ENCODE assay signal across 24 cellular contexts in genomic region chr4:24808955-24809354, GRCh38. TPM values are rescaled to one million over a fixed set of nuclear protein-coding genes. Genes with fewer than 3 reads are reported as not detected.
DNase-seq lines count a peak whose midpoint lies in the region; ATAC-seq and TF ChIP-seq lines count a peak whose summit lies in the region.
"Had no signal": no experiment of that assay in that cellular context is flagged by ENCODE, and none has a peak within 500 bp of the region (broad histone marks: within the 10 kb centered on the region; RNA-seq: fewer than 3 reads in every experiment).

No MANE protein-coding gene starts in this region.

- ATAC-seq in IMR-90 (ENCODE audit: low read depth) (no peak), gastroesophageal sphincter (no peak), HG03521 (IDR thresholded peaks at IDR 0.05; ENCODE audit: unreplicated experiment) (no peak)

- no peak for TF ChIP-seq CTCF in IMR-90 (conservative IDR thresholded peaks at IDR 0.05; ENCODE audit: low read depth, low read length)
- no peak for TF ChIP-seq CTCF in gastroesophageal sphincter (IDR thresholded peaks at IDR 0.05)
- TF ChIP-seq CTCF in tibial artery (IDR thresholded peaks at IDR 0.05) = no peak

- no peak overlapping the region for H3K4me3 ChIP-seq in IMR-90 (ENCODE audit: insufficient read depth, low read depth, low read length)
- H3K4me3 ChIP-seq in gastroesophageal sphincter = no peak overlapping the region
- no peak overlapping the region for H3K4me3 ChIP-seq in muscle layer of duodenum (ENCODE audit: low read depth in 1 of 2, low read length in 2 of 2)
- no peak overlapping the region for H3K4me3 ChIP-seq in tibial artery
- H3K4me3 ChIP-seq: A549; BLaER1 treated with 17β-estradiol and CSF1 and Interleukin-3, amounts not matched to agents 10 nM and 100 nM; GM12878; HAP-1 had no signal

- DNase-seq in IMR-90 (no peak), tibial artery (no peak), OCI-M1 (lab: John Stamatoyannopoulos, UW) (no peak), NCI-H526 treated with DMSO at 0.1 percent for 48 hours (lab: John Stamatoyannopoulos, UW) (no peak)
- DNase-seq in stimulated activated naive CD4-positive, alpha-beta T cell (lab: John Stamatoyannopoulos, UW) = no peak
- DNase-seq: 8988T; AML-193; BE2C; CD4-positive, alpha-beta T cell; CD8-positive, alpha-beta memory T cell; DMS 273 treated with DMSO at 0.1 percent for 48 hours; DMS79; EL; GDM1; GOT3; HFFc6 had no signal

- no peak overlapping the region for H2AK5ac ChIP-seq in IMR-90 (ENCODE audit: low read depth, low read length)

- H3K79me1 ChIP-seq in IMR-90 (ENCODE audit: low read depth in 1 of 2, low read length in 2 of 2) = peaks cover 0 to 5% of the 10 kb centered on the region in 2 experiments; a peak in 1 of 4 replicates

- no peaks in the 10 kb centered on the region for H3K27me3 ChIP-seq in IMR-90 (ENCODE audit: control insufficient read depth, insufficient read depth, low read length)
- no peaks in the 10 kb centered on the region for H3K27me3 ChIP-seq in gastroesophageal sphincter
- H3K27me3 ChIP-seq in muscle layer of duodenum (ENCODE audit: low read depth, low read length) = no peaks in the 10 kb centered on the region
- H3K27me3 ChIP-seq in tibial artery = no peaks in the 10 kb centered on the region
- H3K27me3 ChIP-seq: BE2C; BLaER1 treated with 17β-estradiol and CSF1 and Interleukin-3, amounts not matched to agents 10 nM and 100 nM had no signal

- H3K9me3 ChIP-seq in IMR-90 (ENCODE audit: control insufficient read depth, insufficient read depth, low read length) (peaks cover 5% of the 10 kb centered on the region), gastroesophageal sphincter (no peaks in the 10 kb centered on the region), muscle layer of duodenum (ENCODE audit: control insufficient read depth in 1 of 2, low read length in 2 of 2) (peaks cover 0 to 3% of the 10 kb centered on the region in 2 donors), tibial artery (no peaks in the 10 kb centered on the region)
- H3K9me3 ChIP-seq: A549, BE2C, HAP-1 had no signal

- H3K23ac ChIP-seq in IMR-90 (ENCODE audit: low read depth, low read length) = no peak overlapping the region

- POLR2A ChIA-PET in IMR-90 (lab: Charles Lee; ENCODE audit: unreplicated experiment) = no interaction called here

- no TSS peak for BruUV-seq in IMR-90 (replicated peaks; lab: Mats Ljungman, UMichigan)

- H2AK9ac ChIP-seq in IMR-90 (replicated peaks; ENCODE audit: low read depth, low read length, poor library complexity) = no peak overlapping the region

- no peak overlapping the region for H3K14ac ChIP-seq in IMR-90 (replicated peaks; ENCODE audit: low read depth, low read length)

- H3K36me3 ChIP-seq in IMR-90 (ENCODE audit: control insufficient read depth, insufficient read depth, low read length) (peaks cover 3% of the 10 kb centered on the region; the same call in 1 of the 2 replicates), gastroesophageal sphincter (peaks cover 0 to 31% of the 10 kb centered on the region in 2 donors), muscle layer of duodenum (ENCODE audit: control insufficient read depth in 1 of 2, insufficient read depth in 2 of 2, low read length in 2 of 2) (peaks cover 0 to 8% of the 10 kb centered on the region in 2 donors), tibial artery (peaks cover 6 to 26% (median 23%) of the 10 kb centered on the region in 3 donors)
- H3K36me3 ChIP-seq: BE2C, HAP-1 had no signal

- TF ChIP-seq RAD21 in IMR-90 (IDR thresholded peaks at IDR 0.05; ENCODE audit: low read length) = no peak

- in situ Hi-C loops in IMR-90 (cut with MboI; ENCODE audit: low sequenced_read_pairs) = no loop called here

- no peak overlapping the region for H2AFZ ChIP-seq in IMR-90 (replicated peaks; ENCODE audit: low read length, poor library complexity)

- H3K9me1 ChIP-seq in IMR-90 (ENCODE audit: insufficient read depth, low read length) = peaks cover 8% of the 10 kb centered on the region

- H4K8ac ChIP-seq in IMR-90 (ENCODE audit: low read depth in 2 of 2, low read length in 2 of 2) = no peak overlapping the region

- H3K4me1 ChIP-seq in IMR-90 (ENCODE audit: control insufficient read depth, insufficient read depth, low read length) (peaks cover 10% of the 10 kb centered on the region), gastroesophageal sphincter (peaks cover 0 to 72% (median 0%) of the 10 kb centered on the region in 3 donors), muscle layer of duodenum (ENCODE audit: control insufficient read depth in 1 of 2, insufficient read depth in 2 of 2, low read length in 2 of 2) (peaks cover 0 to 12% of the 10 kb centered on the region in 2 donors), tibial artery (peaks cover 0 to 37% (median 0%) of the 10 kb centered on the region in 4 donors)
- H3K4me1 ChIP-seq: A549, BE2C, HAP-1 had no signal

- H4K20me1 ChIP-seq in IMR-90 (ENCODE audit: insufficient read depth, low read length) = 0 out of 2 replicates have a peak, but pooled peaks cover 3% of the 10 kb centered on the region
- H4K20me1 ChIP-seq: BLaER1 treated with 17β-estradiol and CSF1 and Interleukin-3, amounts not matched to agents 10 nM and 100 nM had no signal

- H4K5ac ChIP-seq in IMR-90 (ENCODE audit: low read depth, low read length) = no peak overlapping the region

- H4K91ac ChIP-seq in IMR-90 (ENCODE audit: insufficient read depth, low read depth, low read length) = no peak overlapping the region

- H3K4me2 ChIP-seq in IMR-90 (ENCODE audit: low read depth, low read length) = no peak overlapping the region
- H3K4me2 ChIP-seq: A549; BLaER1 treated with 17β-estradiol and CSF1 and Interleukin-3, amounts not matched to agents 10 nM and 100 nM had no signal

- intact Hi-C loops in IMR-90 (cut with micrococcal nuclease) (no loop called here), tibial artery (cut with DNase I; ENCODE audit: low total_unique reads) (loop anchor here (5.0 kb wide), 1 partner anchor 103 kb away; the partner anchor contains the start of gene CCDC149)

- no peak overlapping the region for H3K27ac ChIP-seq in IMR-90 (ENCODE audit: insufficient read depth, low read length)
- H3K27ac ChIP-seq in gastroesophageal sphincter = peak overlapping the region; percentile 77 to 85 (median 84)
- H3K27ac ChIP-seq in muscle layer of duodenum (ENCODE audit: low read length) = peak overlapping the region; percentile 29
- peak overlapping the region; percentile 17 to 62 for H3K27ac ChIP-seq in tibial artery
- H3K27ac ChIP-seq: A549; BLaER1 treated with 17β-estradiol and CSF1 and Interleukin-3, amounts not matched to agents 10 nM and 100 nM had no signal

- no peak overlapping the region for H2BK15ac ChIP-seq in IMR-90 (ENCODE audit: low read depth, low read length)

- no peak for TF ChIP-seq EP300 in gastroesophageal sphincter (IDR thresholded peaks at IDR 0.05)

- H3K9ac ChIP-seq in IMR-90 (ENCODE audit: low read depth, low read length) = no peak overlapping the region
- H3K9ac ChIP-seq: BLaER1 treated with 17β-estradiol and CSF1 and Interleukin-3, amounts not matched to agents 10 nM and 100 nM had no signal

- dilution Hi-C loops in IMR-90 (cut with HindIII; ENCODE audit: low sequenced_read_pairs, unreplicated experiment) = no loop called here

- CTCF ChIA-PET in IMR-90 (lab: Yijun Ruan, JAX) = interaction anchor here (0.6 kb wide), 1 partner anchor 16 kb away, joined by 3 read pairs; no protein-coding TSS in a partner anchor

- 100% methylated on average over 1 of the region's 6 CpGs; no CpG with 5 or more reads in 1 of the 2 experiments for WGBS in IMR-90 (ENCODE audit: extremely low coverage in 2 of 2, insufficient read length in 1 of 2), 2 experiments
- WGBS in gastroesophageal sphincter (ENCODE audit: low coverage in 1 of 2), 2 donors = 94% methylated on average over 4 of the region's 6 CpGs; no CpG with 5 or more reads in 1 of the 2 donors

- H3K56ac ChIP-seq in IMR-90 (ENCODE audit: extremely low read depth, insufficient read depth, low read length) = no peak overlapping the region

- TF ChIP-seq POLR2A in IMR-90 (IDR thresholded peaks at IDR 0.05; ENCODE audit: low read depth, low read length) (no peak), gastroesophageal sphincter (IDR thresholded peaks at IDR 0.05) (no peak)

- H2BK5ac ChIP-seq in IMR-90 (ENCODE audit: low read depth, low read length, poor library complexity, severe bottlenecking) = no peak overlapping the region

- no peak overlapping the region; the same call in 1 of the 2 replicates for H3K4ac ChIP-seq in IMR-90 (ENCODE audit: low read depth, low read length)

- H2BK20ac ChIP-seq in IMR-90 (ENCODE audit: low read depth, low read length) = peak overlapping the region; percentile 33; the same call in 1 of the 2 replicates

- no peak overlapping the region for H2BK120ac ChIP-seq in IMR-90 (ENCODE audit: low read depth, low read length)

- H3K18ac ChIP-seq in IMR-90 (ENCODE audit: low read depth, low read length) = no peak overlapping the region

TF ChIP-seq in IMR-90, 13 proteins besides CTCF, POLR2A, EP300 and RAD21 (continues in another document):
- no peak for TF ChIP-seq SMC3 (IDR thresholded peaks at IDR 0.05; ENCODE audit: low read depth, low read length)
- TF ChIP-seq ELK1 (IDR thresholded peaks at IDR 0.05; ENCODE audit: borderline replicate concordance, low read depth, low read length) = no peak
- TF ChIP-seq MAFK (IDR thresholded peaks at IDR 0.05; ENCODE audit: low read depth, low read length) = no peak
- TF ChIP-seq RCOR1 (IDR thresholded peaks at IDR 0.05; ENCODE audit: insufficient replicate concordance, low read length) = no peak
- no peak for TF ChIP-seq MAZ (IDR thresholded peaks at IDR 0.05; ENCODE audit: borderline replicate concordance, low read depth, low read length)
- TF ChIP-seq CHD1 (IDR thresholded peaks at IDR 0.05; ENCODE audit: low read depth, low read length) = no peak
- TF ChIP-seq FOS (IDR thresholded peaks at IDR 0.05; ENCODE audit: low read depth, low read length) = no peak

RNA-seq across cellular contexts. Expression of gene SOD3, which starts 13.6 kb away (rescaled TPM):
- total RNA-seq in IMR-90 (2012; rRNA removed) = 0.28 and 0.36 TPM in 2 replicates
- polyA plus RNA-seq in IMR-90 (2012; rRNA removed) = 5.8 and 7.3 TPM in 2 replicates
- 10.8 and 29.1 TPM in 2 replicates for polyA plus RNA-seq in IMR-90 (2012; cell fraction: cytosol; rRNA removed)
- polyA plus RNA-seq in IMR-90 (2012; cell fraction: nucleus; rRNA removed; ENCODE audit: low replicate concordance) = 3.0 and 6.1 TPM in 2 replicates
- 100 to 1,000 TPM; 199 to 801 (median 448) TPM for total RNA-seq in gastroesophageal sphincter
- total RNA-seq: CD4-positive, alpha-beta T cell; CD8-positive, alpha-beta memory T cell; GM12878 had no signal
- polyA plus RNA-seq: A549; CD14-positive monocyte; CD8-positive, alpha-beta memory T cell; GM12878 had no signal

Comparison
In these comparisons a context has a peak if more than half of its experiments do, and no peak if none do; other contexts are left out.
1. RNA of gene SOD3, which starts 13.6 kb away (total RNA-seq): 199 to 801 TPM in gastroesophageal sphincter; 0.28 to 0.36 TPM in IMR-90; every median in the first group is over 100 times any median in the second.